1 cellular context compared by ENCODE assay signal in the genomic region with DNA sequence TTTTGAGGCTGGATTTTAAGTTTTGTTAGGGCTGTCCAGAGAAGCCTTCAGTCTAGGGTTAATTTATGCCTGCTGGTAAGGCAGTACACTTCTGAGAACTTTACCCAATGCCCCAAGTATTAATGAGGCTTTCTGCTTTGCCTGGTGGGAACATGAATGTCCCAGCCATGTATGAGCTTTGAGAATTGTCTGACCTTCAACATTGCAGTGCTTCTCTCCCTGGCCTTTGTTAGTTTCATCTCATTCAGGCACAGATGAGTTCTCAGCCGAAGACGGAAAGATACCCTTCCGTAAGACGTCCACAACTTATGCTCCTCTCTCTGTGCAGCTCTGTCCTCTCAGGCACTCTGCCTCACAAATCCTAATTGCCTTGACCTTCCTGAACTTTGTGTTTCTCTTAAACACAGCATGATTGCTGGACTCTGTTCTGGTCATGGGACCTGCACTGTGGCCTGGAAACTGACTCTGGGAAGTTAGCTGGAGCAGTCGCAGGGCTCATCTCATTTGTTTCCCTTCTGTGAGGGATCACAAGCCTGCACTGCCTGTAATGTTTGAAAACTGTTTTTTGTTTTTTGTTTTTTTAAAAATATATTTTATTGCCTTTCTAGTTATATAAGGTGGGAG.
TF ChIP-seq lines count a peak whose summit lies in the region.

No MANE protein-coding gene starts in this region.

TF ChIP-seq in HepG2, 621 proteins besides CTCF, POLR2A, EP300 and RAD21 (continued from another document and continues in another):
- TF ChIP-seq, protein P1, sequence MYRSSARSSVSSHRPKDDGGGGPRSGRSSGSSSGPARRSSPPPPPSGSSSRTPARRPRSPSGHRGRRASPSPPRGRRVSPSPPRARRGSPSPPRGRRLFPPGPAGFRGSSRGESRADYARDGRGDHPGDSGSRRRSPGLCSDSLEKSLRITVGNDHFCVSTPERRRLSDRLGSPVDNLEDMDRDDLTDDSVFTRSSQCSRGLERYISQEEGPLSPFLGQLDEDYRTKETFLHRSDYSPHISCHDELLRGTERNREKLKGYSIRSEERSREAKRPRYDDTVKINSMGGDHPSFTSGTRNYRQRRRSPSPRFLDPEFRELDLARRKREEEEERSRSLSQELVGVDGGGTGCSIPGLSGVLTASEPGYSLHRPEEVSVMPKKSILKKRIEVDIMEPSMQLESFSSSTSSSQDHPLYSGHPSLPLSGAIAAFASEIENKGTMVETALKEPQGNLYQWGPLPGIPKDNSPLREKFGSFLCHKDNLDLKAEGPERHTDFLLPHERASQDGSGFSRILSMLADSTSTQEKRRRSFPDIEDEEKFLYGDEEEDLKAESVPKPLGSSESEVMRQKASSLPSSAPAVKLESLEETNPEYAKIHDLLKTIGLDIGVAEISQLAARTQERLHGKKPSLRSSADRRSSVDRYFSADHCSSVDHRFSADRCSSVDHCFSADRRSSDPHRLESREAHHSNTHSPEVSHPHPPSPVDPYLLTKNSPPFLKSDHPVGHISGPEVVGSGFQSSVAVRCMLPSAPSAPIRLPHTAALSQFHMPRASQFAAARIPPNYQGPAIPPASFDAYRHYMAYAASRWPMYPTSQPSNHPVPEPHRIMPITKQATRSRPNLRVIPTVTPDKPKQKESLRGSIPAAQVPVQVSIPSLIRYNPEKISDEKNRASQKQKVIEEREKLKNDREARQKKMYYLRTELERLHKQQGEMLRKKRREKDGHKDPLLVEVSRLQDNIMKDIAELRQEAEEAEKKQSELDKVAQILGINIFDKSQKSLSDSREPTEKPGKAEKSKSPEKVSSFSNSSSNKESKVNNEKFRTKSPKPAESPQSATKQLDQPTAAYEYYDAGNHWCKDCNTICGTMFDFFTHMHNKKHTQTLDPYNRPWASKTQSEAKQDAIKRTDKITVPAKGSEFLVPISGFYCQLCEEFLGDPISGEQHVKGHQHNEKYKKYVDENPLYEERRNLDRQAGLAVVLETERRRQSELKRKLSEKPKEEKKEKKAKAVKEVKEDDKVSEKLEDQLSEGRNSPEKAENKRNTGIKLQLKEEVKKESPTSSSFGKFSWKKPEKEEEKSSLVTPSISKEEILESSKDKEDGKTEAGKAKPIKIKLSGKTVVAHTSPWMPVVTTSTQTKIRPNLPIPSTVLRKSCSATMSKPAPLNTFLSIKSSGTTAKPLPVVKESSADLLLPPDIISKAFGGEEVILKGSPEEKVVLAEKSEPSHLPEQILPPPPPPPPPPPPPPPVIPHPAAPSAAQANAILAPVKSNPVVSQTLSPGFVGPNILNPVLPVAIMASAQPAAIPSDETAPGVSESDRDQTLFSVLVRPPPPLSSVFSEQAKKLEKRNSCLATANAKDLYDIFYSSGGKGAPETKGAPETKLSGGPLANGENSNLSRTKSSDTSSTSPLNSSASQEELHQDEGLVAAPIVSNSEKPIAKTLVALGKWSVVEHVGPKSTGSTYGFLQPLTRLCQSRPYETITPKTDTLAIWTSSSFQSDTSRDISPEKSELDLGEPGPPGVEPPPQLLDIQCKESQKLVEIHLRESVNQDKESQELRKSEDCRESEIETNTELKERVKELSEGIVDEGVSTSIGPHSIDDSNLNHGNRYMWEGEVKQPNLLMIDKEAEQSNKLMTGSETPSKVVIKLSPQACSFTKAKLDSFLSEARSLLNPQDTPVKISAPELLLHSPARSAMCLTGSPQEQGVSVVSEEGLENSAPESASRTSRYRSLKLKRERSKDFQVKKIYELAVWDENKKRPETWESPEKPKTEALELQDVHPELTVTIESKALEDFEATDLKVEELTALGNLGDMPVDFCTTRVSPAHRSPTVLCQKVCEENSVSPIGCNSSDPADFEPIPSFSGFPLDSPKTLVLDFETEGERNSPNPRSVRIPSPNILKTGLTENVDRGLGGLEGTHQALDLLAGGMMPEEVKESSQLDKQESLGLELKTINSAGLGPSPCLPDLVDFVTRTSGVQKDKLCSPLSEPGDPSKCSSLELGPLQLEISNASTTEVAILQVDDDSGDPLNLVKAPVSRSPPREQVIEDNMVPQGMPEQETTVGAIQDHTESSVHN (CRISPR knock-in tag; IDR thresholded peaks at IDR 0.05), result no peak
- TF ChIP-seq POGK (CRISPR knock-in tag; conservative IDR thresholded peaks at IDR 0.05) (no peak), ZNF710 (CRISPR knock-in tag; IDR thresholded peaks at IDR 0.05; ENCODE audit: borderline replicate concordance) (peak; percentile 66; the same call in 1 of the 2 replicates), RERE (CRISPR knock-in tag; IDR thresholded peaks at IDR 0.05; ENCODE audit: low read depth) (no peak), HNF4G (IDR thresholded peaks at IDR 0.05; ENCODE audit: borderline replicate concordance, low read depth, low read length) (peak; percentile 87; the same call in 1 of the 2 replicates), HNF4G (CRISPR knock-in tag; IDR thresholded peaks at IDR 0.05; ENCODE audit: borderline replicate concordance, low read depth) (peak; percentile 77; the same call in 1 of the 2 replicates), ZNF33A (CRISPR knock-in tag; IDR thresholded peaks at IDR 0.05; ENCODE audit: borderline replicate concordance) (no peak), ZBED4 (CRISPR knock-in tag; IDR thresholded peaks at IDR 0.05; ENCODE audit: borderline replicate concordance) (no peak), LCORL (IDR thresholded peaks at IDR 0.05) (no peak), LCORL (CRISPR knock-in tag; IDR thresholded peaks at IDR 0.05) (peak; percentile 69; the same call in 1 of the 2 replicates), ZNF552 (CRISPR knock-in tag; IDR thresholded peaks at IDR 0.05; ENCODE audit: borderline replicate concordance) (no peak), SNAPC5 (CRISPR knock-in tag; IDR thresholded peaks at IDR 0.05; ENCODE audit: borderline replicate concordance) (no peak), PAX8 (CRISPR knock-in tag; IDR thresholded peaks at IDR 0.05; ENCODE audit: borderline replicate concordance) (no peak), ZNF784 (CRISPR knock-in tag; IDR thresholded peaks at IDR 0.05; ENCODE audit: borderline replicate concordance) (no peak), ZSCAN5A (CRISPR knock-in tag; IDR thresholded peaks at IDR 0.05; ENCODE audit: borderline replicate concordance) (no peak; the same call in 1 of the 2 replicates), ZBTB46 (CRISPR knock-in tag; IDR thresholded peaks at IDR 0.05; ENCODE audit: borderline replicate concordance) (no peak), NCOA2 (CRISPR knock-in tag; IDR thresholded peaks at IDR 0.05) (peak; percentile 85)
